19 cellular contexts compared by ENCODE assay signal in genomic region chr10:44805461-44806210, GRCh38.
"Had no signal": no experiment of that assay in that cellular context is flagged by ENCODE, and none has a peak within 500 bp of the region (broad histone marks: within the 10 kb centered on the region; RNA-seq: fewer than 3 reads in every experiment).

No MANE protein-coding gene starts in this region.

- H3K27ac Mint-ChIP-seq: activated CD4-positive, alpha-beta memory T cell treated with anti-CD3 and anti-CD28 coated beads for 36 hours; activated naive CD8-positive, alpha-beta T cell treated with anti-CD3 and anti-CD28 coated beads, Interleukin-2, amount 50 U/mL, for 24 hours; progenitor cell of endocrine pancreas had no signal

- H3K79me2 ChIP-seq: hepatocyte had no signal

- H3K27ac ChIP-seq: gastroesophageal sphincter, hepatocyte, lower lobe of right lung, neutrophil, sigmoid colon, upper lobe of right lung had no signal

- H3K4me1 ChIP-seq: upper lobe of right lung had no signal

- H2AFZ ChIP-seq: hepatocyte had no signal

- H3K4me1 Mint-ChIP-seq: activated naive CD8-positive, alpha-beta T cell treated with anti-CD3 and anti-CD28 coated beads, Interleukin-2, amount 50 U/mL, for 24 hours had no signal

- H3K36me3 Mint-ChIP-seq: activated CD4-positive, alpha-beta memory T cell treated with anti-CD3 and anti-CD28 coated beads for 36 hours had no signal

- H3K4me2 ChIP-seq: hepatocyte had no signal

- ATAC-seq: activated naive CD8-positive, alpha-beta T cell treated with anti-CD3 and anti-CD28 coated beads, Interleukin-2, amount 50 U/mL, for 24 hours; gastroesophageal sphincter; lower lobe of right lung; upper lobe of right lung had no signal

- DNase-seq: activated CD4-positive, alpha-beta memory T cell treated with anti-CD3 and anti-CD28 coated beads for 36 hours; activated CD4-positive, CD25-positive, alpha-beta regulatory T cell treated with anti-CD3 and anti-CD28 coated beads, Interleukin-2, amount 50 U/mL, for 72 hours; activated CD8-positive, alpha-beta memory T cell treated with anti-CD3 and anti-CD28 coated beads, Interleukin-2, amount 50 U/mL, for 48 hours; activated naive CD8-positive, alpha-beta T cell treated with anti-CD3 and anti-CD28 coated beads, Interleukin-2, amount 50 U/mL, for 24 hours; central memory CD4-positive, alpha-beta T cell; cortex of kidney; effector memory CD4-positive, alpha-beta T cell; kidney; lower lobe of right lung; midbrain; sigmoid colon; stimulated activated naive CD4-positive, alpha-beta T cell; substantia nigra; SW 1271; upper lobe of right lung had no signal

- H3K4me3 ChIP-seq: gastroesophageal sphincter, hepatocyte, lower lobe of right lung, sigmoid colon, upper lobe of right lung had no signal

- H3K9me3 Mint-ChIP-seq: activated CD4-positive, alpha-beta memory T cell treated with anti-CD3 and anti-CD28 coated beads for 36 hours; activated naive CD8-positive, alpha-beta T cell treated with anti-CD3 and anti-CD28 coated beads, Interleukin-2, amount 50 U/mL, for 24 hours had no signal

- H3K9me3 ChIP-seq: gastroesophageal sphincter, lower lobe of right lung, neutrophil, sigmoid colon, upper lobe of right lung had no signal

- H3K27me3 ChIP-seq: gastroesophageal sphincter, hepatocyte, neutrophil, sigmoid colon, upper lobe of right lung had no signal

- H3K4me3 Mint-ChIP-seq: activated CD4-positive, alpha-beta memory T cell treated with anti-CD3 and anti-CD28 coated beads for 36 hours; activated naive CD8-positive, alpha-beta T cell treated with anti-CD3 and anti-CD28 coated beads, Interleukin-2, amount 50 U/mL, for 24 hours had no signal

- H3K36me3 ChIP-seq: gastroesophageal sphincter, lower lobe of right lung, neutrophil, sigmoid colon, upper lobe of right lung had no signal
